Comparison of ENCODE assay signal across 9 cellular contexts in the genomic region with DNA sequence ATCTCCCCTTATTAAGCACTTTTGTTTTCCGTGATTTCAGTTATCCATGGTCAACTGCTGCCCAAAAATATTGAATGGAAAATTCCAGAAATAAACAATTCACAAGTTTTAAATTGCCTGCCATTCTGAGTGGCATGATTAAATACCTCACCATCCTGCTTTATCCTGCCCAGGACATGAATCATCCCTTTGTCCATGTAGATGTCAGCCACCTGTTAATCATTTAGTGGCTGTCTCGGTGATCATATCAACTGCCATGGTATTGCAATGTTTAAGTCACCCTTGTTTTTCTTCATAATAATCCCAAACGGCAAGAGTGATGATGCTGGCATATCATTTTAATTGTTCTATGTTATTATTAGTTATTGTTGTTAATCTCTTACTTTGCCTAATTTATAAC.
"Had no signal": no experiment of that assay in that cellular context is flagged by ENCODE, and none has a peak within 500 bp of the region (broad histone marks: within the 10 kb centered on the region; RNA-seq: fewer than 3 reads in every experiment).

No MANE protein-coding gene starts in this region.

- H3K36me3 ChIP-seq: esophagus squamous epithelium, heart right ventricle had no signal

- H3K27me3 ChIP-seq: esophagus squamous epithelium had no signal

- ATAC-seq: heart right ventricle had no signal

- H3K9me3 ChIP-seq: esophagus squamous epithelium, heart right ventricle had no signal

- FAIRE-seq: urothelium cell line had no signal

- H3K9ac ChIP-seq: parathyroid adenoma had no signal

- H3K4me1 ChIP-seq: esophagus squamous epithelium, heart right ventricle, parathyroid adenoma had no signal

- H3K4me3 ChIP-seq: esophagus squamous epithelium, heart right ventricle, skin epidermis had no signal

- DNase-seq: activated effector memory CD4-positive, alpha-beta T cell treated with Interleukin-2 at 50 U/mL for 16 hours; cerebellar nuclear complex; esophagus squamous epithelium; foreskin melanocyte; heart right ventricle; islet precursor cell had no signal

- H3K27ac ChIP-seq: esophagus squamous epithelium, heart right ventricle, parathyroid adenoma, skin epidermis had no signal
